Comparison of ENCODE assay signal across 8 cellular contexts in the genomic region with DNA sequence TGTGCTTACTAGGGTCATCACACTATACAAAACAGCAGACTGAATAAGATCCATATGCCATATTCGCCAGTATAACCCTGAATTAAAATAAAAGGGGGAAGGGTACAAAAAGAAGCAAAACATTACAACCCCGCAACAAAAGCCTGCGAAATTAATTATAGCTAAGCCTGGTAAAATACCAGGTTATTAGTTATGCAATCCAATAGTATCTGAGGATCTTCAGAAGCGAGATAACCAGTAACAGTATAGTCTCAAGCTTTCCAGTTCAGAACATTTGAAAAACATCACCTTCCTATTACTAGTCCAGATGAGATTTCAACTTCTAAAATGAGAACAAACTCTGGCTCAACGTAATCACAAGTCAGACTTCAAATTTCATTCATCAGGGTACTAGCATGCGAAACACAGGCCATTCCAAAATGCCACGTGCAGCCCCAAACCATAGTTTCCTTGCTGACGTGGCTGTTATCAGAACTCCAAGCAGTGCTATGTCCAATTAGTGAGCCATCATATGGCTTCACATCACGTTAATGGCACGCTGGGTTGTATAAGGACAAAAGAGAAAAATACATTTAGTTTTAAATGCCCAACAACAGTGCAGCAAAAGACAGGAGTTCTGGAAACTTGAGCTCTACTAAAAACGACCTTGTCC. TPM values are rescaled to one million over a fixed set of nuclear protein-coding genes. Genes with fewer than 3 reads are reported as not detected.
DNase-seq lines count a peak whose midpoint lies in the region; ATAC-seq and TF ChIP-seq lines count a peak whose summit lies in the region.

No MANE protein-coding gene starts in this region.

- TF ChIP-seq CTCF in Peyer's patch (IDR thresholded peaks at IDR 0.05) (no peak), nephron progenitor cell (IDR thresholded peaks at IDR 0.05) (no peak)

- peaks cover 37% of the 10 kb centered on the region for H3K36me3 Mint-ChIP-seq in activated CD4-positive, alpha-beta T cell treated with anti-CD3 and anti-CD28 coated beads, Interleukin-2, amount 10 ng/mL, durations not matched to agents 24 days and 14 days (ENCODE audit: low read depth)
- H3K36me3 Mint-ChIP-seq in effector memory CD8-positive, alpha-beta T cell (ENCODE audit: insufficient read depth), result peaks cover 53% of the 10 kb centered on the region
- H3K36me3 Mint-ChIP-seq in nephron progenitor cell (ENCODE audit: low read depth), result peaks cover 32% of the 10 kb centered on the region

- peaks cover 49% of the 10 kb centered on the region for H3K4me1 Mint-ChIP-seq in activated CD4-positive, alpha-beta T cell treated with anti-CD3 and anti-CD28 coated beads, Interleukin-2, amount 10 ng/mL, durations not matched to agents 24 days and 14 days
- H3K4me1 Mint-ChIP-seq in effector memory CD8-positive, alpha-beta T cell (ENCODE audit: low read depth in 2 of 2), result peaks cover 24 to 52% of the 10 kb centered on the region in 2 donors
- H3K4me1 Mint-ChIP-seq in nephron progenitor cell, result peaks cover 52% of the 10 kb centered on the region

- ATAC-seq in effector memory CD8-positive, alpha-beta T cell (replicated peaks), result no peak

- peaks cover 0 to 17% (median 0%) of the 10 kb centered on the region in 4 donors for H3K4me1 ChIP-seq in Peyer's patch

- peaks cover 7% of the 10 kb centered on the region for H3K9me3 Mint-ChIP-seq in activated CD4-positive, alpha-beta T cell treated with anti-CD3 and anti-CD28 coated beads, Interleukin-2, amount 10 ng/mL, durations not matched to agents 24 days and 14 days
- no peaks in the 10 kb centered on the region for H3K9me3 Mint-ChIP-seq in effector memory CD8-positive, alpha-beta T cell
- H3K9me3 Mint-ChIP-seq in nephron progenitor cell, result peaks cover 3% of the 10 kb centered on the region

- H3K27ac Mint-ChIP-seq in activated CD4-positive, alpha-beta T cell treated with anti-CD3 and anti-CD28 coated beads, Interleukin-2, amount 10 ng/mL, durations not matched to agents 24 days and 14 days, result peak overlapping the region; percentile 96
- H3K27ac Mint-ChIP-seq in effector memory CD8-positive, alpha-beta T cell, result peak overlapping the region; percentile 95 to 96
- H3K27ac Mint-ChIP-seq in nephron progenitor cell, result peak overlapping the region; percentile 100

- H3K9me3 ChIP-seq in Peyer's patch, result no peaks in the 10 kb centered on the region

- TF ChIP-seq POLR2A in Peyer's patch (IDR thresholded peaks at IDR 0.05), result no peak

- H3K4me3 Mint-ChIP-seq in activated CD4-positive, alpha-beta T cell treated with anti-CD3 and anti-CD28 coated beads, Interleukin-2, amount 10 ng/mL, durations not matched to agents 24 days and 14 days, result peak overlapping the region; percentile 97
- H3K4me3 Mint-ChIP-seq in effector memory CD8-positive, alpha-beta T cell, result peak overlapping the region; percentile 92
- peak overlapping the region; percentile 99 for H3K4me3 Mint-ChIP-seq in nephron progenitor cell

- peaks cover 0 to 20% (median 0%) of the 10 kb centered on the region in 3 donors for H3K36me3 ChIP-seq in Peyer's patch

- peak overlapping the region in 1 of 4 donors; percentile 89 for H3K27ac ChIP-seq in Peyer's patch

- no peaks in the 10 kb centered on the region for H3K27me3 Mint-ChIP-seq in activated CD4-positive, alpha-beta T cell treated with anti-CD3 and anti-CD28 coated beads, Interleukin-2, amount 10 ng/mL, durations not matched to agents 24 days and 14 days
- no peaks in the 10 kb centered on the region for H3K27me3 Mint-ChIP-seq in effector memory CD8-positive, alpha-beta T cell
- H3K27me3 Mint-ChIP-seq in nephron progenitor cell (ENCODE audit: low read depth, poor library complexity), result peaks cover 3% of the 10 kb centered on the region

- intact Hi-C loops in activated CD4-positive, alpha-beta T cell treated with anti-CD3 and anti-CD28 coated beads, Interleukin-2, amount 10 ng/mL, durations not matched to agents 24 days and 14 days (cut with micrococcal nuclease), result loop anchor here (2.0 kb wide), 5 partner anchors 53 to 621 kb away; no protein-coding TSS in a partner anchor

- H3K27me3 ChIP-seq in Peyer's patch, result no peaks in the 10 kb centered on the region

- peak overlapping the region; percentile 75 to 88 (median 80) for H3K4me3 ChIP-seq in Peyer's patch

- no peak for DNase-seq in activated CD4-positive, alpha-beta T cell treated with anti-CD3 and anti-CD28 coated beads, Interleukin-2, amount 10 ng/mL, durations not matched to agents 24 days and 14 days
- no peak for DNase-seq in activated CD4-positive, alpha-beta T cell treated with anti-CD3 and anti-CD28 coated beads for 1 hour
- DNase-seq in Peyer's patch (no peak), nephron progenitor cell (no peak), medulla oblongata (ENCODE audit: extremely low spot score) (no peak), putamen (ENCODE audit: low spot score) (no peak)
- DNase-seq in effector memory CD8-positive, alpha-beta T cell, result no peak
- DNase-seq in activated CD8-positive, alpha-beta memory T cell treated with anti-CD3 and anti-CD28 coated beads, Interleukin-2, amount 50 U/mL, for 48 hours, result no peak

RNA-seq across cellular contexts. Expression of gene SSR3, which starts 1.1 kb away (rescaled TPM):
- 151 and 153 TPM in 2 replicates for total RNA-seq in activated CD4-positive, alpha-beta T cell treated with anti-CD3 and anti-CD28 coated beads, Interleukin-2, amount 10 ng/mL, durations not matched to agents 24 days and 14 days
- 10 to 100 TPM; 47.6 to 78.4 (median 58.3) TPM for total RNA-seq in Peyer's patch
